In genomic region chr17:75295220-75296158, GRCh38 we compare ENCODE assay signal across 9 cellular contexts. TPM values are rescaled to one million over a fixed set of nuclear protein-coding genes. Genes with fewer than 3 reads are reported as not detected.
DNase-seq lines count a peak whose midpoint lies in the region; ATAC-seq, FAIRE-seq and TF ChIP-seq lines count a peak whose summit lies in the region.
"Had no signal": no experiment of that assay in that cellular context is flagged by ENCODE, and none has a peak within 500 bp of the region (broad histone marks: within the 10 kb centered on the region; RNA-seq: fewer than 3 reads in every experiment).

No MANE protein-coding gene starts in this region.

- intact Hi-C loops in testis (cut with DNase I; ENCODE audit: low total_unique reads), result no loop called here

- no peaks in the 10 kb centered on the region for H3K27me3 ChIP-seq in duodenal mucosa (ENCODE audit: control insufficient read depth in 1 of 2, insufficient read depth in 2 of 2, low read length in 2 of 2)
- H3K27me3 ChIP-seq in testis, result no peaks in the 10 kb centered on the region

- H3K36me3 Mint-ChIP-seq in type B pancreatic cell, result no peaks in the 10 kb centered on the region

- ATAC-seq in GM21381 (IDR thresholded peaks at IDR 0.05; ENCODE audit: unreplicated experiment) (peak; percentile 58), HG03575 (IDR thresholded peaks at IDR 0.05; ENCODE audit: extremely low read depth, insufficient number of reproducible peaks, low FRiP score, unreplicated experiment) (peak; percentile 47)

- H3K4me1 ChIP-seq in duodenal mucosa (ENCODE audit: control insufficient read depth in 1 of 2, insufficient read depth in 2 of 2, low read length in 2 of 2), result peaks cover 6 to 9% of the 10 kb centered on the region in 2 donors
- peaks cover 8% of the 10 kb centered on the region for H3K4me1 ChIP-seq in testis

- TF ChIP-seq POLR2A in GM12892 (IDR thresholded peaks at IDR 0.05; ENCODE audit: low read depth, low read length) (peak; percentile 88), testis (IDR thresholded peaks at IDR 0.05) (no peak)

- no peaks in the 10 kb centered on the region for H3K4me1 Mint-ChIP-seq in type B pancreatic cell (ENCODE audit: unreplicated experiment)

- no peaks in the 10 kb centered on the region for H3K9me3 Mint-ChIP-seq in type B pancreatic cell

- peak overlapping the region; percentile 32 for H3K27ac Mint-ChIP-seq in type B pancreatic cell

- H3K27ac ChIP-seq in duodenal mucosa (ENCODE audit: low read depth, low read length), result peak overlapping the region; percentile 73
- H3K27ac ChIP-seq in testis, result peak overlapping the region in 1 of 2 donors; percentile 60

- H3K27me3 Mint-ChIP-seq in type B pancreatic cell, result no peaks in the 10 kb centered on the region

- no peak overlapping the region for H3K4me3 Mint-ChIP-seq in type B pancreatic cell

- H3K4me3 ChIP-seq in duodenal mucosa (ENCODE audit: low read depth in 1 of 2, low read length in 2 of 2) (peak overlapping the region in 1 of 2 donors; percentile 26), testis (no peak overlapping the region)

- TF ChIP-seq CTCF in type B pancreatic cell (conservative IDR thresholded peaks at IDR 0.05) (no peak), testis (IDR thresholded peaks at IDR 0.05) (no peak)

- H3K36me3 ChIP-seq in duodenal mucosa (ENCODE audit: control insufficient read depth in 1 of 2, insufficient read depth in 2 of 2, low read length in 2 of 2), result no peaks in the 10 kb centered on the region
- no peaks in the 10 kb centered on the region for H3K36me3 ChIP-seq in testis (ENCODE audit: low read depth, missing control alignments)

- peak; percentile 78 for FAIRE-seq in GM12892 (lab: Jason Lieb, UNC)

- 64 to 73% methylated on average over 8 of the region's 8 CpGs for WGBS in testis, 2 donors

- DNase-seq in GM12892 (ENCODE audit: insufficient read length), result no peak
- no peak for DNase-seq in type B pancreatic cell (ENCODE audit: extremely low spot score, unreplicated experiment)
- no peak for DNase-seq in NCI-H187 (lab: John Stamatoyannopoulos, UW)
- DNase-seq in testis, result no peak
- no peak for DNase-seq in LoVo (ENCODE audit: low spot score)
- DNase-seq: IMR-90 had no signal

- H3K9ac ChIP-seq in duodenal mucosa (ENCODE audit: low read depth in 1 of 2, low read length in 2 of 2), result no peak overlapping the region

- no peaks in the 10 kb centered on the region for H3K9me3 ChIP-seq in duodenal mucosa (ENCODE audit: control insufficient read depth in 1 of 2, low read length in 2 of 2)
- H3K9me3 ChIP-seq in testis, result no peaks in the 10 kb centered on the region

RNA-seq across cellular contexts. Expression of gene SLC25A19, which starts 6.3 kb away (rescaled TPM):
- polyA plus RNA-seq in GM12892 (2012; ENCODE audit: missing spikeins), result 56.3 TPM
- 17.0 and 17.8 TPM in 2 replicates for total RNA-seq in type B pancreatic cell (ENCODE audit: low replicate concordance)
- total RNA-seq in testis, result 10 to 100 TPM; 34.3 to 44.6 TPM
- 98.0 TPM for polyA plus RNA-seq in testis (ENCODE audit: insufficient read depth, low read depth, low replicate concordance)

RNA-seq across cellular contexts. Expression of gene MIF4GD, which starts 24.5 kb away (rescaled TPM):
- 33.3 TPM for polyA plus RNA-seq in GM12892 (2012; ENCODE audit: missing spikeins)
- total RNA-seq in type B pancreatic cell (ENCODE audit: low replicate concordance), result 11.9 and 16.6 TPM in 2 replicates
- total RNA-seq in testis, result 10 to 100 TPM; 34.5 to 35.3 TPM
- polyA plus RNA-seq in testis (ENCODE audit: insufficient read depth, low read depth, low replicate concordance), result 37.1 TPM

RNA-seq across cellular contexts. Expression of gene MRPS7, which starts 33.8 kb away (rescaled TPM):
- polyA plus RNA-seq in GM12892 (2012; ENCODE audit: missing spikeins), result 77.8 TPM
- total RNA-seq in type B pancreatic cell (ENCODE audit: low replicate concordance) (67.0 and 70.9 TPM in 2 replicates), testis (10 to 100 TPM; 53.3 to 72.9 TPM)
- 83.5 TPM for polyA plus RNA-seq in testis (ENCODE audit: insufficient read depth, low read depth, low replicate concordance)

RNA-seq across cellular contexts. Expression of gene GGA3, which starts 34.1 kb away (rescaled TPM):
- polyA plus RNA-seq in GM12892 (2012; ENCODE audit: missing spikeins), result 48.1 TPM
- 49.7 and 64.4 TPM in 2 replicates for total RNA-seq in type B pancreatic cell (ENCODE audit: low replicate concordance)
- 10 to 100 TPM; 46.8 to 50.2 TPM for total RNA-seq in testis
- 42.9 TPM for polyA plus RNA-seq in testis (ENCODE audit: insufficient read depth, low read depth, low replicate concordance)
